ENCODE assay signal across 1 cellular context in genomic region chr1:198122693-198123092, GRCh38.
TF ChIP-seq lines count a peak whose summit lies in the region.

No MANE protein-coding gene starts in this region.

TF ChIP-seq in K562, 482 proteins besides CTCF, POLR2A, EP300 and RAD21 (continued from another document):
- TF ChIP-seq ZBTB8A (IDR thresholded peaks at IDR 0.05; ENCODE audit: partially characterized antibody) (no peak), NFIC (IDR thresholded peaks at IDR 0.05) (0 out of 2 replicates have a peak, but pooled peaks have one; percentile 16), KAT2B (IDR thresholded peaks at IDR 0.05; ENCODE audit: low read depth, low read length) (no peak), CHD1 (IDR thresholded peaks at IDR 0.05; ENCODE audit: low read length) (no peak), TAF7 (tag; IDR thresholded peaks at IDR 0.05) (no peak), FOXK2 (conservative IDR thresholded peaks at IDR 0.05 in 1 of 2, IDR thresholded peaks at IDR 0.05 in 1 of 2; ENCODE audit: low read depth in 2 of 2) (no peak), ZNF707 (CRISPR knock-in tag; conservative IDR thresholded peaks at IDR 0.05) (no peak), DEAF1 (CRISPR knock-in tag; IDR thresholded peaks at IDR 0.05) (no peak), PML (IDR thresholded peaks at IDR 0.05; ENCODE audit: low read length) (peak; percentile 39; the same call in 1 of the 2 replicates), HCFC1 (IDR thresholded peaks at IDR 0.05; ENCODE audit: low read depth, low read length) (no peak)
